Comparison of ENCODE assay signal across 8 cellular contexts in the genomic region with DNA sequence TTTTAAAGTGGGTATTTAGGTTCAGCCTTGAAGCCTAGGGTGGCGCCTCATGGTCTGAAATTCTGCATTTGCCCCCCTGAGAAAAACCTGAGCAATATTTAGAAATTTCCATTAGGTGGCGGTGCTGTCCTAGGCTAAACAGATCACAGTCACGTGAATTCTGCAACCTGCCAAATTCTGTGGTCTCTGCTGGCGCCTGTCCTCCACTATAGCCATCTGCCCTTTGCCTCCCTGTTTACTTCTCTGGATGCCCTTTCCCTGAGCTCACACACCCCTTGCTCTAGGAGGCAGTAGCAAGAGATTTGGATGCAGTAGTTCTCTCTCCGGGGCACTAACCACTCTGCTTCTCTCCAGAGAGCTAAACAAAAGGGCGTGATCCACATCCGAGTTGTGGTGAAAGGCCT. TPM values are rescaled to one million over a fixed set of nuclear protein-coding genes. Genes with fewer than 3 reads are reported as not detected.
DNase-seq lines count a peak whose midpoint lies in the region; ATAC-seq and TF ChIP-seq lines count a peak whose summit lies in the region.

No MANE protein-coding gene starts in this region.

- no peaks in the 10 kb centered on the region for H4K20me1 ChIP-seq in hepatocyte (ENCODE audit: insufficient read depth, poor library complexity, severe bottlenecking)

- H2AFZ ChIP-seq in hepatocyte, result no peak overlapping the region

- no peak for TF ChIP-seq EP300 in stomach (IDR thresholded peaks at IDR 0.05)

- no peaks in the 10 kb centered on the region for H3K4me1 ChIP-seq in CD8-positive, alpha-beta T cell (ENCODE audit: insufficient read depth, low read length)
- H3K4me1 ChIP-seq in hepatocyte (ENCODE audit: insufficient read depth) (no peaks in the 10 kb centered on the region), stomach (peaks cover 0 to 22% (median 8%) of the 10 kb centered on the region in 4 donors)

- peak; percentile 35 for TF ChIP-seq CTCF in CD8-positive, alpha-beta T cell (IDR thresholded peaks at IDR 0.05)
- TF ChIP-seq CTCF in hepatocyte (IDR thresholded peaks at IDR 0.05; ENCODE audit: poor library complexity), result peak; percentile 66
- TF ChIP-seq CTCF in stomach (IDR thresholded peaks at IDR 0.05), result peak in 4 of 7 experiments; percentile 21 to 65 (median 50)

- H3K4me2 ChIP-seq in hepatocyte, result no peak overlapping the region

- POLR2A ChIA-PET in CD8-positive, alpha-beta T cell (lab: Charles Lee), result no interaction called here

- no peak overlapping the region for H3K4me3 ChIP-seq in CD8-positive, alpha-beta T cell (ENCODE audit: low read depth, low read length)
- no peak overlapping the region for H3K4me3 ChIP-seq in hepatocyte
- H3K4me3 ChIP-seq in stomach, result no peak overlapping the region

- peaks cover 18% of the 10 kb centered on the region for H3K36me3 ChIP-seq in CD8-positive, alpha-beta T cell (ENCODE audit: insufficient read depth, low read length)
- no peaks in the 10 kb centered on the region for H3K36me3 ChIP-seq in hepatocyte (replicated peaks; ENCODE audit: insufficient read depth, low read depth)
- H3K36me3 ChIP-seq in stomach, result peaks cover 9 to 98% (median 84%) of the 10 kb centered on the region in 4 donors

- CTCF ChIA-PET in CD8-positive, alpha-beta T cell (lab: Charles Lee), result interaction anchor here (1.5 kb wide), 1 partner anchor 188 kb away, joined by 4 read pairs; no protein-coding TSS in a partner anchor

- H3K27me3 Mint-ChIP-seq in CD8-positive, alpha-beta T cell (ENCODE audit: low read depth), result no peaks in the 10 kb centered on the region

- peak; percentile 49 for ATAC-seq in CD8-positive, alpha-beta T cell
- ATAC-seq in GM19351 (IDR thresholded peaks at IDR 0.05; ENCODE audit: unreplicated experiment), result peak; percentile 75
- no peak for ATAC-seq in HG02870 (IDR thresholded peaks at IDR 0.05; ENCODE audit: unreplicated experiment)
- ATAC-seq in GM21576 (IDR thresholded peaks at IDR 0.05; ENCODE audit: unreplicated experiment), result no peak

- no peaks in the 10 kb centered on the region for H3K27me3 ChIP-seq in CD8-positive, alpha-beta T cell (ENCODE audit: insufficient read depth, low read length)
- H3K27me3 ChIP-seq in hepatocyte (no peaks in the 10 kb centered on the region), stomach (no peaks in the 10 kb centered on the region)

- peak in 1 of 7 experiments; percentile 8 for DNase-seq in CD8-positive, alpha-beta T cell
- peak; percentile 91 for DNase-seq in NCI-H2171 treated with DMSO at 0.1 percent for 48 hours (lab: John Stamatoyannopoulos, UW)
- DNase-seq in amygdala (lab: John Stamatoyannopoulos, UW), result peak in 39 of 56 donors; percentile 6 to 68 (median 27)
- peak; percentile 72 for DNase-seq in hepatocyte (ENCODE audit: low spot score)
- DNase-seq in stomach, result peak; percentile 45

- H3K36me3 Mint-ChIP-seq in CD8-positive, alpha-beta T cell, result peaks cover 66% of the 10 kb centered on the region

- no peak overlapping the region for H3K4me3 Mint-ChIP-seq in CD8-positive, alpha-beta T cell

- no peaks in the 10 kb centered on the region for H3K79me2 ChIP-seq in hepatocyte

- no peaks in the 10 kb centered on the region for H3K9me3 ChIP-seq in CD8-positive, alpha-beta T cell (ENCODE audit: low read length)
- H3K9me3 ChIP-seq in hepatocyte (ENCODE audit: low read depth), result no peaks in the 10 kb centered on the region
- no peaks in the 10 kb centered on the region for H3K9me3 ChIP-seq in stomach

- H3K9me3 Mint-ChIP-seq in CD8-positive, alpha-beta T cell, result no peaks in the 10 kb centered on the region

- no peaks in the 10 kb centered on the region for H3K9me2 ChIP-seq in hepatocyte (replicated peaks; ENCODE audit: insufficient read depth)

- no peak overlapping the region for H3K27ac ChIP-seq in CD8-positive, alpha-beta T cell (ENCODE audit: low read depth, low read length)
- H3K27ac ChIP-seq in hepatocyte (no peak overlapping the region), stomach (peak overlapping the region in 1 of 5 donors; percentile 31)

- intact Hi-C loops in CD8-positive, alpha-beta T cell (cut with DNase I, micrococcal nuclease), result loop anchor here (1.0 to 10.0 kb wide), 3 partner anchors 188 to 536 kb away; no protein-coding TSS in a partner anchor
- intact Hi-C loops in stomach (cut with DNase I; ENCODE audit: low total_unique reads), result loop anchor here (10.0 kb wide), 1 partner anchor 138 kb away; no protein-coding TSS in a partner anchor

- WGBS in hepatocyte (ENCODE audit: low lambda C conversion rate, missing lambda C conversion rate), result 63% methylated on average over 7 of the region's 7 CpGs
- WGBS in stomach, 5 donors, result 33 to 53% (median 49%) methylated on average over 7 of the region's 7 CpGs

- no peak for TF ChIP-seq POLR2A in stomach (IDR thresholded peaks at IDR 0.05)

- no peak overlapping the region for H3K27ac Mint-ChIP-seq in CD8-positive, alpha-beta T cell

- no peaks in the 10 kb centered on the region for H3K4me1 Mint-ChIP-seq in CD8-positive, alpha-beta T cell (ENCODE audit: low read depth)

RNA-seq across cellular contexts. Expression of a gene that starts 9.1 kb away (rescaled TPM):
- total RNA-seq in CD8-positive, alpha-beta T cell, result 1 to 10 TPM; 7.4 to 9.6 TPM
- total RNA-seq in hepatocyte (26.4 and 28.5 TPM in 2 replicates), stomach (10 to 100 TPM; 14.3 to 85.5 (median 31.0) TPM)
- polyA plus RNA-seq in hepatocyte (67.8 and 75.0 TPM in 2 replicates), stomach (10 to 100 TPM; 43.1 to 59.3 (median 44.6) TPM)

RNA-seq across cellular contexts. Expression of a gene that starts 9.4 kb away (rescaled TPM):
- 10 to 100 TPM; 11.8 to 12.6 TPM for total RNA-seq in CD8-positive, alpha-beta T cell
- total RNA-seq in hepatocyte (29.0 and 33.3 TPM in 2 replicates), stomach (10 to 100 TPM; 18.4 to 61.2 (median 19.9) TPM)
- polyA plus RNA-seq in hepatocyte (39.4 and 40.9 TPM in 2 replicates), stomach (10 to 100 TPM; 36.7 to 41.2 (median 40.6) TPM)

Comparison
In these comparisons a context has a peak if more than half of its experiments do, and no peak if none do; other contexts are left out.
1. ATAC-seq: peak in CD8-positive, alpha-beta T cell (single experiment) and GM19351 (single experiment); none in HG02870 (single experiment) and GM21576 (single experiment).
2. Peak in every context shown above with its lines, with median percentiles within 50 percentile points of each other: CTCF ChIP-seq.